ENCODE assay signal across 17 cellular contexts in the genomic region with DNA sequence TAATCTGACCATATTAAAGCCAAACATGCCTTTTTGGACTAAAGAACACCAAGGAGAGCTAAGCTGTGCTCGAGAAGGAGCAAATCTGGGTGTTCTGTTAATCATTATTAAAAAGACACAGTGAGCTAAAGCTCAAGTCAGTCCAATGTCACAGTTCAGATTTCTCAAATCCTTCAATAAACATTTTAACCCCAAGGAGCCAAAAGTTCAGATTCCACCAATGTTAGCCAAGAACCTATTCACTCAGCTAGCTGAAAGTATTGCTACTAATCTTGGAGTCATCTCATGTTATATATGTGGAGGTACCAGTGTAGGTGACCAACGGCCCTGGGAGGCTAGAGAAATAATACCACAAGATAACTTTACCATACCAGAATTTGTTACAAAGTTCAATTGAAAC.
"Had no signal": no experiment of that assay in that cellular context is flagged by ENCODE, and none has a peak within 500 bp of the region (broad histone marks: within the 10 kb centered on the region; RNA-seq: fewer than 3 reads in every experiment).

No MANE protein-coding gene starts in this region.

- H3K36me3 Mint-ChIP-seq: memory B cell; mesothelial cell of epicardium; natural killer cell treated with Interleukin-12 subunit alpha and Interleukin-12 subunit beta and Interleukin-15 and Interleukin-18, amount 100 ng/mL, for 72 hours had no signal

- H3K4me3 Mint-ChIP-seq: memory B cell; mesothelial cell of epicardium; natural killer cell treated with Interleukin-12 subunit alpha and Interleukin-12 subunit beta and Interleukin-15 and Interleukin-18, amount 100 ng/mL, for 72 hours had no signal

- H3K9me3 ChIP-seq: colonic mucosa, lower lobe of right lung, prostate gland, sigmoid colon had no signal

- H3K27ac Mint-ChIP-seq: memory B cell; mesothelial cell of epicardium; natural killer cell treated with Interleukin-12 subunit alpha and Interleukin-12 subunit beta and Interleukin-15 and Interleukin-18, amount 100 ng/mL, for 72 hours had no signal

- ATAC-seq: foreskin keratinocyte; lower lobe of right lung; natural killer cell treated with Interleukin-12 subunit alpha and Interleukin-12 subunit beta and Interleukin-15 and Interleukin-18, amount 100 ng/mL, for 72 hours had no signal

- H3K27me3 ChIP-seq: colonic mucosa, foreskin keratinocyte, sigmoid colon had no signal

- H2AFZ ChIP-seq: parathyroid adenoma had no signal

- H3K9ac ChIP-seq: parathyroid adenoma had no signal

- H3K79me2 ChIP-seq: parathyroid adenoma had no signal

- H3K4me3 ChIP-seq: colonic mucosa, lower lobe of right lung, prostate gland, sigmoid colon, skin epidermis had no signal

- H3K36me3 ChIP-seq: colonic mucosa, lower lobe of right lung, prostate gland, sigmoid colon had no signal

- DNase-seq: colonic mucosa; dermis blood vessel endothelial cell; erythroblast; foreskin keratinocyte; kidney glomerular epithelial cell; lower lobe of right lung; occipital lobe; sigmoid colon; stimulated activated CD4-positive, alpha-beta T cell treated with anti-CD3 and anti-CD28 coated beads, Interleukin-12 subunit alpha, Interleukin-12 subunit beta, amount 100 ng/mL, for 4 hours; stimulated activated naive CD4-positive, alpha-beta T cell treated with Interleukin-2 at 50 U/mL for 16 hours; trophoblast cell had no signal

- H3K9me3 Mint-ChIP-seq: memory B cell; natural killer cell treated with Interleukin-12 subunit alpha and Interleukin-12 subunit beta and Interleukin-15 and Interleukin-18, amount 100 ng/mL, for 72 hours had no signal

- H3K4me1 ChIP-seq: colonic mucosa, foreskin keratinocyte, lower lobe of right lung, parathyroid adenoma, prostate gland, sigmoid colon had no signal

- H3K4me1 Mint-ChIP-seq: mesothelial cell of epicardium had no signal

- H3K27ac ChIP-seq: colonic mucosa, foreskin keratinocyte, lower lobe of right lung, parathyroid adenoma, prostate gland, sigmoid colon, skin epidermis had no signal
